Comparison of ENCODE assay signal across 16 cellular contexts in genomic region chr3:43013256-43013655, GRCh38. TPM values are rescaled to one million over a fixed set of nuclear protein-coding genes. Genes with fewer than 3 reads are reported as not detected.
"Had no signal": no experiment of that assay in that cellular context is flagged by ENCODE, and none has a peak within 500 bp of the region (broad histone marks: within the 10 kb centered on the region; RNA-seq: fewer than 3 reads in every experiment).

No MANE protein-coding gene starts in this region.

- H3K4me3 Mint-ChIP-seq: activated CD4-positive, alpha-beta T cell treated with anti-CD3 and anti-CD28 coated beads for 36 hours; activated CD8-positive, alpha-beta memory T cell treated with anti-CD3 and anti-CD28 coated beads, Interleukin-2, amount 10 ng/mL, durations not matched to agents 7 days and 5 days; activated naive CD8-positive, alpha-beta T cell treated with anti-CD3 and anti-CD28 coated beads for 36 hours; effector memory CD8-positive, alpha-beta T cell; memory B cell; neural crest cell; stimulated activated memory B cell treated with anti-CD40 and anti-IgM and Interleukin-4, amounts not matched to agents 10 μg/mL and 1 μg/mL and 100 μg/mL, for 72 hours had no signal

- H3K27ac Mint-ChIP-seq: activated CD4-positive, alpha-beta T cell treated with anti-CD3 and anti-CD28 coated beads for 36 hours; activated CD8-positive, alpha-beta memory T cell treated with anti-CD3 and anti-CD28 coated beads, Interleukin-2, amount 10 ng/mL, durations not matched to agents 7 days and 5 days; activated naive CD8-positive, alpha-beta T cell treated with anti-CD3 and anti-CD28 coated beads for 36 hours; effector memory CD8-positive, alpha-beta T cell; memory B cell; stimulated activated memory B cell treated with anti-CD40 and anti-IgM and Interleukin-4, amounts not matched to agents 10 μg/mL and 1 μg/mL and 100 μg/mL, for 72 hours had no signal

- H3K27me3 ChIP-seq: cardiac muscle cell, sigmoid colon, testis, upper lobe of right lung had no signal

- ATAC-seq: psoas muscle; stimulated activated memory B cell treated with anti-CD40 and anti-IgM and Interleukin-4, amounts not matched to agents 10 μg/mL and 1 μg/mL and 100 μg/mL, for 72 hours; upper lobe of right lung had no signal

- H3K27ac ChIP-seq: cardiac muscle cell, psoas muscle, sigmoid colon, testis had no signal

- H3K27me3 Mint-ChIP-seq: activated CD4-positive, alpha-beta T cell treated with anti-CD3 and anti-CD28 coated beads for 36 hours; activated CD8-positive, alpha-beta memory T cell treated with anti-CD3 and anti-CD28 coated beads, Interleukin-2, amount 10 ng/mL, durations not matched to agents 7 days and 5 days; activated naive CD8-positive, alpha-beta T cell treated with anti-CD3 and anti-CD28 coated beads for 36 hours; effector memory CD8-positive, alpha-beta T cell; stimulated activated memory B cell treated with anti-CD40 and anti-IgM and Interleukin-4, amounts not matched to agents 10 μg/mL and 1 μg/mL and 100 μg/mL, for 72 hours had no signal

- H3K4me1 ChIP-seq: psoas muscle, testis, upper lobe of right lung had no signal

- H3K36me3 ChIP-seq: cardiac muscle cell, sigmoid colon, upper lobe of right lung had no signal

- DNase-seq: activated CD4-positive, alpha-beta T cell treated with anti-CD3 and anti-CD28 coated beads, Interleukin-2, amount 50 U/mL, for 48 hours; activated naive CD8-positive, alpha-beta T cell treated with anti-CD3 and anti-CD28 coated beads for 36 hours; amniotic stem cell; psoas muscle; sigmoid colon; testis; upper lobe of right lung had no signal

- H3K4me1 Mint-ChIP-seq: activated CD4-positive, alpha-beta T cell treated with anti-CD3 and anti-CD28 coated beads for 36 hours; activated naive CD8-positive, alpha-beta T cell treated with anti-CD3 and anti-CD28 coated beads for 36 hours; memory B cell; neural crest cell; stimulated activated memory B cell treated with anti-CD40 and anti-IgM and Interleukin-4, amounts not matched to agents 10 μg/mL and 1 μg/mL and 100 μg/mL, for 72 hours had no signal

- H3K36me3 Mint-ChIP-seq: activated CD8-positive, alpha-beta memory T cell treated with anti-CD3 and anti-CD28 coated beads, Interleukin-2, amount 10 ng/mL, durations not matched to agents 7 days and 5 days; memory B cell; stimulated activated memory B cell treated with anti-CD40 and anti-IgM and Interleukin-4, amounts not matched to agents 10 μg/mL and 1 μg/mL and 100 μg/mL, for 72 hours had no signal

- H3K4me3 ChIP-seq: cardiac muscle cell, psoas muscle, sigmoid colon, testis, upper lobe of right lung had no signal

- H3K9me3 Mint-ChIP-seq: activated naive CD8-positive, alpha-beta T cell treated with anti-CD3 and anti-CD28 coated beads for 36 hours; effector memory CD8-positive, alpha-beta T cell; memory B cell; neural crest cell; stimulated activated memory B cell treated with anti-CD40 and anti-IgM and Interleukin-4, amounts not matched to agents 10 μg/mL and 1 μg/mL and 100 μg/mL, for 72 hours had no signal

- H3K9me3 ChIP-seq: psoas muscle, sigmoid colon, testis, upper lobe of right lung had no signal

RNA-seq across cellular contexts. Expression of gene GASK1A, which starts 34.1 kb away (rescaled TPM):
- total RNA-seq: activated CD4-positive, alpha-beta T cell treated with anti-CD3 and anti-CD28 coated beads for 36 hours; activated CD8-positive, alpha-beta memory T cell treated with anti-CD3 and anti-CD28 coated beads, Interleukin-2, amount 10 ng/mL, durations not matched to agents 7 days and 5 days; glomerular endothelial cell; osteocyte had no signal
